ENCODE assay signal across 15 cellular contexts in genomic region chr12:123227581-123228258, GRCh38. TPM values are rescaled to one million over a fixed set of nuclear protein-coding genes. Genes with fewer than 3 reads are reported as not detected.
DNase-seq lines count a peak whose midpoint lies in the region; ATAC-seq, FAIRE-seq and TF ChIP-seq lines count a peak whose summit lies in the region.
"Had no signal": no experiment of that assay in that cellular context is flagged by ENCODE, and none has a peak within 500 bp of the region (broad histone marks: within the 10 kb centered on the region; RNA-seq: fewer than 3 reads in every experiment).

No MANE protein-coding gene starts in this region.

- TF ChIP-seq POLR2A in endothelial cell of umbilical vein (IDR thresholded peaks at IDR 0.05; ENCODE audit: low read depth, low read length) = no peak
- no peak for TF ChIP-seq POLR2A in suprapubic skin (IDR thresholded peaks at IDR 0.05)

- no peaks in the 10 kb centered on the region for H3K9me3 ChIP-seq in cardiac muscle cell (ENCODE audit: low read depth)
- no peaks in the 10 kb centered on the region for H3K9me3 ChIP-seq in endothelial cell of umbilical vein (replicated peaks; ENCODE audit: control insufficient read depth, insufficient read depth, low read length)
- H3K9me3 ChIP-seq in suprapubic skin = no peaks in the 10 kb centered on the region
- H3K9me3 ChIP-seq: MG63, right lobe of liver had no signal

- no peak for FAIRE-seq in endothelial cell of umbilical vein (lab: Jason Lieb, UNC)

- BruUV-seq in endothelial cell of umbilical vein (replicated peaks; lab: Mats Ljungman, UMichigan) = no TSS peak

- POLR2A ChIA-PET in T-cell (lab: Charles Lee) (no interaction called here), endothelial cell of umbilical vein (lab: Charles Lee) (no interaction called here)

- peaks cover 35% of the 10 kb centered on the region for H3K79me2 ChIP-seq in endothelial cell of umbilical vein (ENCODE audit: control insufficient read depth, insufficient read depth, low read length)

- H2AFZ ChIP-seq in endothelial cell of umbilical vein (ENCODE audit: low read depth, low read length) = no peak overlapping the region

- dilution Hi-C loops in endothelial cell of umbilical vein (cut with MboI; ENCODE audit: extremely low pct_ligation_motif_present, low sequenced_read_pairs) = no loop called here

- peaks cover 6% of the 10 kb centered on the region for H3K4me1 ChIP-seq in cardiac muscle cell (ENCODE audit: low read depth)
- peaks cover 16% of the 10 kb centered on the region for H3K4me1 ChIP-seq in endothelial cell of umbilical vein (ENCODE audit: control insufficient read depth, extremely low read depth, insufficient read depth, low read length)
- H3K4me1 ChIP-seq in suprapubic skin = peaks cover 10% of the 10 kb centered on the region

- H4K20me1 ChIP-seq in endothelial cell of umbilical vein (replicated peaks; ENCODE audit: control insufficient read depth, extremely low read depth, insufficient read depth, low read length) = no peaks in the 10 kb centered on the region

- TF ChIP-seq CTCF in cardiac muscle cell (IDR thresholded peaks at IDR 0.05; ENCODE audit: low read depth, low read length) (no peak), endothelial cell of umbilical vein (IDR thresholded peaks at IDR 0.05; ENCODE audit: extremely low read depth in 1 of 2, insufficient read depth in 1 of 2, low read depth in 1 of 2, low read length in 2 of 2) (no peak), suprapubic skin (IDR thresholded peaks at IDR 0.05) (no peak)

- H3K36me3 Mint-ChIP-seq in T-cell = peaks cover 4% of the 10 kb centered on the region

- CTCF ChIA-PET in T-cell (lab: Charles Lee) = interaction anchor here in 1 of 2 donors (0.5 to 3.7 kb wide), 2 partner anchors 10 to 745 kb away, joined by 3 to 24 read pairs; partner anchors contain the start of gene CCDC92
- CTCF ChIA-PET in endothelial cell of umbilical vein (lab: Charles Lee) = interaction anchor here (1.1 to 4.7 kb wide), 2 partner anchors 10 to 184 kb away, joined by 3 to 29 read pairs; no protein-coding TSS in a partner anchor

- H3K9ac ChIP-seq in endothelial cell of umbilical vein (replicated peaks; ENCODE audit: extremely low read depth, insufficient read depth, low read length) = no peak overlapping the region

- H3K27me3 ChIP-seq in cardiac muscle cell (no peaks in the 10 kb centered on the region), endothelial cell of umbilical vein (ENCODE audit: control insufficient read depth in 2 of 2, insufficient read depth in 2 of 2, low read length in 2 of 2) (no peaks in the 10 kb centered on the region), suprapubic skin (no peaks in the 10 kb centered on the region)
- H3K27me3 ChIP-seq: MG63, right lobe of liver had no signal

- peak overlapping the region; percentile 8 to 71 for H3K27ac Mint-ChIP-seq in T-cell

- no peak for TF ChIP-seq EP300 in suprapubic skin (IDR thresholded peaks at IDR 0.05)

- no peaks in the 10 kb centered on the region for H3K9me1 ChIP-seq in endothelial cell of umbilical vein (replicated peaks; ENCODE audit: control insufficient read depth, extremely low read depth, insufficient read depth, low read length)

- no peaks in the 10 kb centered on the region for H3K27me3 Mint-ChIP-seq in T-cell

- peaks cover 65 to 73% (median 68%) of the 10 kb centered on the region in 3 donors for H3K4me1 Mint-ChIP-seq in T-cell

- ATAC-seq in left ventricle myocardium superior = no peak
- ATAC-seq in T-cell (replicated peaks in 1 of 4) = no peak
- ATAC-seq in GM18498 (IDR thresholded peaks at IDR 0.05; ENCODE audit: unreplicated experiment) = no peak
- ATAC-seq: activated CD4-positive, CD25-positive, alpha-beta regulatory T cell treated with anti-CD3 and anti-CD28 coated beads, Interleukin-2, amount 50 U/mL, for 24 hours; right lobe of liver had no signal

- no peaks in the 10 kb centered on the region for H3K9me3 Mint-ChIP-seq in T-cell

- H3K4me3 ChIP-seq in cardiac muscle cell (no peak overlapping the region), endothelial cell of umbilical vein (replicated peaks in 1 of 3; ENCODE audit: insufficient read depth in 1 of 3, low read depth in 1 of 3, low read length in 3 of 3) (no peak overlapping the region), suprapubic skin (no peak overlapping the region)
- H3K4me3 ChIP-seq: MG63, right lobe of liver had no signal

- DNase-seq in cardiac muscle cell (ENCODE audit: low read depth in 1 of 2, low spot score in 1 of 2) (no peak), left ventricle myocardium superior (no peak), T-cell (no peak), endothelial cell of umbilical vein (ENCODE audit: low read depth, low spot score) (no peak), midbrain (lab: John Stamatoyannopoulos, UW) (no peak), suprapubic skin (ENCODE audit: low spot score in 2 of 2) (no peak), NCI-H1048 (lab: John Stamatoyannopoulos, UW) (no peak)
- DNase-seq: Calu3, MG63, NCI-H187 treated with DMSO at 0.1 percent for 48 hours, occipital lobe, Right ventricle myocardium superior had no signal

- H3K4me2 ChIP-seq in endothelial cell of umbilical vein (ENCODE audit: insufficient read depth, low read length) = no peak overlapping the region

- H3K27ac ChIP-seq in cardiac muscle cell (peak overlapping the region; percentile 6), endothelial cell of umbilical vein (ENCODE audit: insufficient read depth, low read depth, low read length) (no peak overlapping the region), suprapubic skin (no peak overlapping the region)
- H3K27ac ChIP-seq: right lobe of liver had no signal

- peaks cover 11% of the 10 kb centered on the region for H3K36me3 ChIP-seq in cardiac muscle cell
- no peaks in the 10 kb centered on the region for H3K36me3 ChIP-seq in endothelial cell of umbilical vein (ENCODE audit: control insufficient read depth in 2 of 2, extremely low read depth in 1 of 2, insufficient read depth in 2 of 2, low read length in 2 of 2)
- H3K36me3 ChIP-seq in suprapubic skin = peaks cover under 1% of the 10 kb centered on the region
- H3K36me3 ChIP-seq: right lobe of liver had no signal

- WGBS in suprapubic skin = 61% methylated on average over 5 of the region's 5 CpGs

- peak overlapping the region; percentile 6 to 60 (median 11) for H3K4me3 Mint-ChIP-seq in T-cell

- intact Hi-C loops in left ventricle myocardium superior (cut with micrococcal nuclease) (no loop called here), endothelial cell of umbilical vein (cut with micrococcal nuclease) (no loop called here)

TF ChIP-seq in endothelial cell of umbilical vein, 7 proteins besides CTCF, POLR2A, EP300 and RAD21 (continues in another document):
- no peak for TF ChIP-seq JUN (IDR thresholded peaks at IDR 0.05; ENCODE audit: borderline replicate concordance, insufficient read depth, insufficient read length, low read depth)
- TF ChIP-seq FOS (IDR thresholded peaks at IDR 0.05; ENCODE audit: borderline replicate concordance, insufficient read depth, low read length) = no peak
- TF ChIP-seq POLR2AphosphoS5 (IDR thresholded peaks at IDR 0.05; ENCODE audit: insufficient read depth, low read depth, low read length) = no peak
- TF ChIP-seq MYC (IDR thresholded peaks at IDR 0.05; ENCODE audit: low read depth, low read length) = no peak
- peak; percentile 46 for TF ChIP-seq GATA2 (IDR thresholded peaks at IDR 0.05; ENCODE audit: insufficient read depth, insufficient read length, low read depth, low read length)

RNA-seq across cellular contexts. Expression of gene MPHOSPH9, which starts 5.2 kb away (rescaled TPM):
- total RNA-seq in cardiac muscle cell (47.8 and 90.9 TPM in 2 replicates), left ventricle myocardium superior (27.7 TPM), T-cell (100 to 1,000 TPM in 1 of 5 donors, 10 to 100 TPM in 4; 48.5 to 105 (median 56.3) TPM), endothelial cell of umbilical vein (42.4 and 55.6 TPM in 2 replicates), suprapubic skin (10 to 100 TPM; 14.0 to 44.3 (median 14.3) TPM)
- polyA plus RNA-seq in cardiac muscle cell (18.1 and 42.8 TPM in 2 replicates), endothelial cell of umbilical vein (6.4 and 7.8 TPM in 2 replicates)
- 10.8 and 12.0 TPM in 2 replicates for polyA plus RNA-seq in endothelial cell of umbilical vein (2011; cell fraction: cytosol; rRNA removed)
- polyA plus RNA-seq in endothelial cell of umbilical vein (2011; cell fraction: nucleus; rRNA removed) = 35.5 and 53.6 TPM in 2 replicates
- 15.3 and 21.6 TPM in 2 replicates for polyA plus RNA-seq in endothelial cell of umbilical vein (2012)
- 25.0 and 26.8 TPM in 2 replicates for polyA minus RNA-seq in endothelial cell of umbilical vein
- polyA minus RNA-seq in endothelial cell of umbilical vein (2011; cell fraction: cytosol; rRNA and poly(A)+ RNA removed) = 37.2 TPM
- polyA minus RNA-seq in endothelial cell of umbilical vein (2011; cell fraction: nucleus; rRNA and poly(A)+ RNA removed) = 40.3 and 71.6 TPM in 2 replicates

RNA-seq across cellular contexts. Expression of gene MTRFR, which starts 5.5 kb away (rescaled TPM):
- 15.0 and 25.8 TPM in 2 replicates for total RNA-seq in cardiac muscle cell
- polyA plus RNA-seq in cardiac muscle cell = 31.9 and 40.8 TPM in 2 replicates
- total RNA-seq in left ventricle myocardium superior = 9.6 TPM
- 10 to 100 TPM; 33.7 to 49.7 (median 42.4) TPM for total RNA-seq in T-cell
- total RNA-seq in endothelial cell of umbilical vein = 12.0 and 14.4 TPM in 2 replicates
- polyA plus RNA-seq in endothelial cell of umbilical vein = 8.8 and 9.1 TPM in 2 replicates
- polyA plus RNA-seq in endothelial cell of umbilical vein (2011; cell fraction: cytosol; rRNA removed) = 7.7 and 8.5 TPM in 2 replicates
- polyA plus RNA-seq in endothelial cell of umbilical vein (2011; cell fraction: nucleus; rRNA removed) = 3.2 and 4.0 TPM in 2 replicates
- 13.0 and 14.9 TPM in 2 replicates for polyA plus RNA-seq in endothelial cell of umbilical vein (2012)
- polyA minus RNA-seq in endothelial cell of umbilical vein = 10.3 and 11.9 TPM in 2 replicates
- polyA minus RNA-seq in endothelial cell of umbilical vein (2011; cell fraction: cytosol; rRNA and poly(A)+ RNA removed) = 16.6 TPM
- 5.5 and 6.2 TPM in 2 replicates for polyA minus RNA-seq in endothelial cell of umbilical vein (2011; cell fraction: nucleus; rRNA and poly(A)+ RNA removed)
- total RNA-seq in suprapubic skin = 10 to 100 TPM in 1 of 4 donors, 1 to 10 TPM in 3; 6.4 to 17.1 (median 8.2) TPM

RNA-seq across cellular contexts. Expression of gene CDK2AP1, which starts 43.9 kb away (rescaled TPM):
- total RNA-seq in cardiac muscle cell (48.0 and 60.7 TPM in 2 replicates), left ventricle myocardium superior (73.1 TPM), T-cell (10 to 100 TPM in 1 of 5 donors, 1 to 10 TPM in 4; 3.5 to 10.8 (median 8.5) TPM), endothelial cell of umbilical vein (320 and 329 TPM in 2 replicates), suprapubic skin (100 to 1,000 TPM in 1 of 4 donors, 10 to 100 TPM in 3; 45.1 to 133 (median 84.4) TPM)
- polyA plus RNA-seq in cardiac muscle cell (101 and 122 TPM in 2 replicates), endothelial cell of umbilical vein (259 and 345 TPM in 2 replicates)
- 366 and 382 TPM in 2 replicates for polyA plus RNA-seq in endothelial cell of umbilical vein (2011; cell fraction: cytosol; rRNA removed)
- polyA plus RNA-seq in endothelial cell of umbilical vein (2011; cell fraction: nucleus; rRNA removed) = 97.3 and 133 TPM in 2 replicates
- 264 and 304 TPM in 2 replicates for polyA plus RNA-seq in endothelial cell of umbilical vein (2012)
- polyA minus RNA-seq in endothelial cell of umbilical vein = 187 and 217 TPM in 2 replicates
- polyA minus RNA-seq in endothelial cell of umbilical vein (2011; cell fraction: cytosol; rRNA and poly(A)+ RNA removed) = 51.3 TPM
- polyA minus RNA-seq in endothelial cell of umbilical vein (2011; cell fraction: nucleus; rRNA and poly(A)+ RNA removed) = 29.2 and 41.5 TPM in 2 replicates
